ENCODE assay signal across 21 cellular contexts in genomic region chr5:142636698-142637324, GRCh38. TPM values are rescaled to one million over a fixed set of nuclear protein-coding genes. Genes with fewer than 3 reads are reported as not detected.
"Had no signal": no experiment of that assay in that cellular context is flagged by ENCODE, and none has a peak within 500 bp of the region (broad histone marks: within the 10 kb centered on the region; RNA-seq: fewer than 3 reads in every experiment).

No MANE protein-coding gene starts in this region.

- H3K36me3 ChIP-seq: adrenal gland, ascending aorta, esophagus squamous epithelium, gastrocnemius medialis, lower lobe of right lung, ovary, thoracic aorta had no signal

- ATAC-seq: gastrocnemius medialis; left colon; lower lobe of right lung; naive thymus-derived CD4-positive, alpha-beta T cell; psoas muscle; stimulated activated naive B cell treated with anti-CD40 and anti-IgM and Interleukin-4, amounts not matched to agents 10 μg/mL and 1 μg/mL and 100 μg/mL, for 72 hours; T-cell had no signal

- H3K27me3 ChIP-seq: adrenal gland, ascending aorta, esophagus squamous epithelium, gastrocnemius medialis, ovary had no signal

- DNase-seq: activated naive CD4-positive, alpha-beta T cell; activated T-cell treated with anti-CD3 and anti-CD28 coated beads, Interleukin-2, amount 50 U/mL, for 1 hour; adrenal gland; cortex of kidney; endodermal cell; esophagus squamous epithelium; gastrocnemius medialis; head of caudate nucleus; left colon; lower lobe of right lung; mesendoderm; naive thymus-derived CD4-positive, alpha-beta T cell; psoas muscle; stimulated activated CD4-positive, alpha-beta T cell treated with anti-CD3 and anti-CD28 coated beads, Interleukin-2, amount 100 ng/mL, for 48 hours; stimulated activated CD8-positive, alpha-beta memory T cell treated with anti-CD3 and anti-CD28 coated beads, Interleukin-4, amount 100 ng/mL, for 48 hours; stimulated activated naive B cell treated with anti-CD40 and anti-IgM and Interleukin-4, amounts not matched to agents 10 μg/mL and 1 μg/mL and 100 μg/mL, for 72 hours; T-cell had no signal

- H3K4me3 ChIP-seq: adrenal gland, ascending aorta, esophagus squamous epithelium, gastrocnemius medialis, lower lobe of right lung, ovary, psoas muscle, thoracic aorta had no signal

- H3K4me1 ChIP-seq: adrenal gland, ascending aorta, esophagus squamous epithelium, gastrocnemius medialis, lower lobe of right lung, psoas muscle had no signal

- H3K27ac ChIP-seq: adrenal gland, esophagus squamous epithelium, lower lobe of right lung, ovary, psoas muscle had no signal

- H3K9me3 ChIP-seq: adrenal gland, ascending aorta, esophagus squamous epithelium, gastrocnemius medialis, lower lobe of right lung, ovary, psoas muscle, thoracic aorta had no signal

- FAIRE-seq: TTC549 had no signal

RNA-seq across cellular contexts. Expression of gene FGF1, which starts 49.1 kb away (rescaled TPM):
- total RNA-seq: naive thymus-derived CD4-positive, alpha-beta T cell; T-cell had no signal
- polyA plus RNA-seq: naive thymus-derived CD4-positive, alpha-beta T cell had no signal
